12 cellular contexts compared by ENCODE assay signal in genomic region chr7:130144632-130145171, GRCh38.
DNase-seq lines count a peak whose midpoint lies in the region; ATAC-seq, FAIRE-seq and TF ChIP-seq lines count a peak whose summit lies in the region.
"Had no signal": no experiment of that assay in that cellular context is flagged by ENCODE, and none has a peak within 500 bp of the region (broad histone marks: within the 10 kb centered on the region; RNA-seq: fewer than 3 reads in every experiment).

No MANE protein-coding gene starts in this region.

- H3K4me1 ChIP-seq in pancreas, result peaks cover 4 to 10% (median 6%) of the 10 kb centered on the region in 3 donors
- H3K4me1 ChIP-seq in suprapubic skin, result peaks cover 19% of the 10 kb centered on the region
- H3K4me1 ChIP-seq in Caco-2, result peaks cover 5% of the 10 kb centered on the region; the same call in 1 of the 2 replicates

- DNase-seq in EH (ENCODE audit: low read depth), result peak; percentile 86
- peak; percentile 55 for DNase-seq in NCI-H226
- peak; percentile 77 for DNase-seq in epithelial cell of proximal tubule (ENCODE audit: low read depth)
- DNase-seq in pancreas, result peak in 4 of 6 donors; percentile 40 to 67 (median 52)
- DNase-seq in suprapubic skin (ENCODE audit: low spot score in 2 of 2), result no peak
- DNase-seq in Caco-2, result no peak
- DNase-seq in effector CD8-positive, alpha-beta T cell (lab: John Stamatoyannopoulos, UW), result no peak
- DNase-seq in stimulated activated CD4-positive, alpha-beta T cell treated with anti-CD3 and anti-CD28 coated beads, Interleukin-2, amount 100 ng/mL, for 48 hours, result no peak
- DNase-seq: activated naive CD4-positive, alpha-beta T cell treated with Interleukin-2 at 50 U/mL for 16 hours; Karpas-422; left ventricle myocardium superior had no signal

- TF ChIP-seq CTCF in epithelial cell of proximal tubule (conservative IDR thresholded peaks at IDR 0.05; ENCODE audit: low read depth, low read length) (no peak), pancreas (IDR thresholded peaks at IDR 0.05) (no peak), suprapubic skin (IDR thresholded peaks at IDR 0.05) (no peak), Caco-2 (IDR thresholded peaks at IDR 0.05; ENCODE audit: insufficient read depth in 1 of 2, low read depth in 1 of 2, low read length in 1 of 2, severe bottlenecking in 1 of 2, unreplicated experiment in 1 of 2) (no peak)

- 48 to 52% methylated on average over 9 of the region's 9 CpGs for WGBS in pancreas, 2 donors
- 70% methylated on average over 9 of the region's 9 CpGs for WGBS in suprapubic skin

- no peak for TF ChIP-seq EP300 in suprapubic skin (IDR thresholded peaks at IDR 0.05)

- no peaks in the 10 kb centered on the region for H3K36me3 ChIP-seq in pancreas
- no peaks in the 10 kb centered on the region for H3K36me3 ChIP-seq in suprapubic skin
- no peaks in the 10 kb centered on the region for H3K36me3 ChIP-seq in Caco-2 (ENCODE audit: control insufficient read depth, insufficient read depth, low read length)

- CTCF ChIA-PET in Caco-2 (lab: Charles Lee), result no interaction called here

- H3K9me3 Mint-ChIP-seq in Caco-2 (ENCODE audit: unreplicated experiment), result no peaks in the 10 kb centered on the region

- H3K27ac Mint-ChIP-seq in Caco-2 (ENCODE audit: unreplicated experiment), result no peak overlapping the region

- BruUV-seq in Caco-2 (replicated peaks; lab: Mats Ljungman, UMichigan), result no TSS peak

- no peaks in the 10 kb centered on the region for H3K36me3 Mint-ChIP-seq in Caco-2 (ENCODE audit: insufficient read depth, unreplicated experiment)

- H3K4me3 ChIP-seq in epithelial cell of proximal tubule (ENCODE audit: low read depth, low read length) (no peak overlapping the region), pancreas (no peak overlapping the region), suprapubic skin (no peak overlapping the region), Caco-2 (ENCODE audit: low read depth, low read length) (no peak overlapping the region)

- TF ChIP-seq POLR2A in suprapubic skin (IDR thresholded peaks at IDR 0.05), result no peak

- POLR2A ChIA-PET in Caco-2 (lab: Charles Lee), result no interaction called here

- no peak for FAIRE-seq in pancreas (lab: Jason Lieb, UNC)

- no peak overlapping the region for H3K4me3 Mint-ChIP-seq in Caco-2 (ENCODE audit: unreplicated experiment)

- intact Hi-C loops in pancreas (cut with DNase I) (no loop called here), Caco-2 (cut with micrococcal nuclease; ENCODE audit: unreplicated experiment) (no loop called here)

- no peaks in the 10 kb centered on the region for H3K9me3 ChIP-seq in pancreas
- no peaks in the 10 kb centered on the region for H3K9me3 ChIP-seq in suprapubic skin
- H3K9me3 ChIP-seq in Caco-2, result no peaks in the 10 kb centered on the region

- H3K27me3 ChIP-seq in pancreas (no peaks in the 10 kb centered on the region), suprapubic skin (no peaks in the 10 kb centered on the region), Caco-2 (replicated peaks; ENCODE audit: control insufficient read depth, insufficient read depth, low read length) (no peaks in the 10 kb centered on the region)

- no peaks in the 10 kb centered on the region for H3K4me1 Mint-ChIP-seq in Caco-2 (ENCODE audit: low read depth, unreplicated experiment)

- peak; percentile 3 to 45 (median 24) for ATAC-seq in pancreas
- ATAC-seq: left ventricle myocardium superior had no signal

- H3K27me3 Mint-ChIP-seq in Caco-2 (ENCODE audit: insufficient read depth, unreplicated experiment), result no peaks in the 10 kb centered on the region

- H3K27ac ChIP-seq in pancreas (peak overlapping the region; percentile 45 to 87 (median 64)), suprapubic skin (no peak overlapping the region)
- H3K27ac ChIP-seq: epithelial cell of prostate had no signal

Comparison
In these comparisons a context has a peak if more than half of its experiments do, and no peak if none do; other contexts are left out.
1. DNase-seq: peak in EH (single experiment), NCI-H226 (single experiment), epithelial cell of proximal tubule (single experiment) and pancreas (4 of 6); none in suprapubic skin (0 of 2), Caco-2 (0 of 2), effector CD8-positive, alpha-beta T cell (single experiment) and stimulated activated CD4-positive, alpha-beta T cell treated with anti-CD3 and anti-CD28 coated beads, Interleukin-2, amount 100 ng/mL, for 48 hours (0 of 2).